ENCODE assay signal across 1 cellular context in genomic region chr1:90840323-90840722, GRCh38.
TF ChIP-seq lines count a peak whose summit lies in the region.

No MANE protein-coding gene starts in this region.

TF ChIP-seq in HEK293, 187 proteins besides CTCF, POLR2A, EP300 and RAD21 (continued from another document):
- TF ChIP-seq ZNF692 (tag by site-specific recombination; IDR thresholded peaks at IDR 0.05) = no peak
- TF ChIP-seq ZNF140 (tag by site-specific recombination; IDR thresholded peaks at IDR 0.05) = no peak
